8 cellular contexts compared by ENCODE assay signal in the genomic region with DNA sequence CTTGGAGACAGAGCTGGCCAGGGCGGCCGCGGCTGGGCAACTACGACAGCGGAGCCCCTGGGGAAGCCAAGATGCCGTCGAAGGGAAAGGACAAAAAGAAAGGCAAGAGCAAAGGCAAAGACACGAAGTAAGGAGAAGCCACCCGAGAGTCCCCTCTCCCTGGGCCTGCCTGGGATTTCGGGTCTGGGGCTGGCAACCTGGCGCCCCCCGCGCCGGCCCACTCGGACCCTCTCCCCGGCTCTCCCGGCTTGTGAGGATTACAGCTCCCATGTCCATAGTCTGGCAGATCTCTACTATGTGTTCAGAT. TPM values are rescaled to one million over a fixed set of nuclear protein-coding genes. Genes with fewer than 3 reads are reported as not detected.
DNase-seq lines count a peak whose midpoint lies in the region; ATAC-seq, FAIRE-seq and TF ChIP-seq lines count a peak whose summit lies in the region.

No MANE protein-coding gene starts in this region.

- no peak for TF ChIP-seq CTCF in AG10803 (conservative IDR thresholded peaks at IDR 0.05; ENCODE audit: low read length)
- TF ChIP-seq CTCF in bronchial epithelial cell (IDR thresholded peaks at IDR 0.05; ENCODE audit: insufficient read depth, low read length, severe bottlenecking), result no peak

- peak overlapping the region; percentile 91 for H3K4me3 ChIP-seq in AG10803 (ENCODE audit: low read length)
- peak overlapping the region; percentile 98 for H3K4me3 ChIP-seq in HUES48 (ENCODE audit: low read depth, low read length)
- H3K4me3 ChIP-seq in bronchial epithelial cell (ENCODE audit: low read depth, low read length), result peak overlapping the region; percentile 97
- peak overlapping the region; percentile 69 to 75 for H3K4me3 ChIP-seq in muscle layer of duodenum (ENCODE audit: low read depth in 1 of 2, low read length in 2 of 2)

- intact Hi-C loops in posterior vena cava (cut with DNase I), result loop anchor here in 1 of 2 donors (1.0 kb wide), 1 partner anchor 17 kb away; no protein-coding TSS in a partner anchor

- no peaks in the 10 kb centered on the region for H3K4me1 ChIP-seq in HUES48 (ENCODE audit: control insufficient read depth, insufficient read depth, low read length)
- peaks cover 0 to 11% of the 10 kb centered on the region in 2 donors for H3K4me1 ChIP-seq in muscle layer of duodenum (ENCODE audit: control insufficient read depth in 1 of 2, insufficient read depth in 2 of 2, low read length in 2 of 2)

- 0 out of 2 replicates have a peak overlapping the region, but pooled peaks have one; percentile 70 for H3K9ac ChIP-seq in HUES48 (ENCODE audit: low read depth, low read length)

- no peaks in the 10 kb centered on the region for H3K9me3 ChIP-seq in HUES48 (ENCODE audit: control insufficient read depth, insufficient read depth, low read length)
- H3K9me3 ChIP-seq in muscle layer of duodenum (ENCODE audit: control insufficient read depth in 1 of 2, low read length in 2 of 2), result no peaks in the 10 kb centered on the region

- FAIRE-seq in bronchial epithelial cell (lab: Jason Lieb, UNC), result no peak

- no peak for ATAC-seq in GM21360 (IDR thresholded peaks at IDR 0.05; ENCODE audit: unreplicated experiment)

- DNase-seq in AG10803 (ENCODE audit: low read depth), result no peak
- no peak for DNase-seq in bronchial epithelial cell (ENCODE audit: low read depth)
- DNase-seq in middle frontal gyrus (ENCODE audit: extremely low spot score, low spot score), result no peak
- DNase-seq in posterior vena cava (ENCODE audit: low spot score), result no peak
- no peak for DNase-seq in ureter (ENCODE audit: low spot score)

- H3K36me3 ChIP-seq in HUES48 (ENCODE audit: control insufficient read depth, insufficient read depth, low read length), result no peaks in the 10 kb centered on the region
- H3K36me3 ChIP-seq in bronchial epithelial cell (ENCODE audit: control insufficient read depth, insufficient read depth, low read length), result no peaks in the 10 kb centered on the region
- peaks cover 0 to 6% of the 10 kb centered on the region in 2 donors for H3K36me3 ChIP-seq in muscle layer of duodenum (ENCODE audit: control insufficient read depth in 1 of 2, insufficient read depth in 2 of 2, low read length in 2 of 2)

- H3K27me3 ChIP-seq in HUES48 (ENCODE audit: control insufficient read depth, insufficient read depth, low read length) (no peaks in the 10 kb centered on the region), bronchial epithelial cell (ENCODE audit: control insufficient read depth, insufficient read depth, low read length) (no peaks in the 10 kb centered on the region), muscle layer of duodenum (ENCODE audit: low read depth, low read length) (no peaks in the 10 kb centered on the region)

- H3K27ac ChIP-seq in HUES48 (ENCODE audit: low read depth, low read length) (no peak overlapping the region), muscle layer of duodenum (ENCODE audit: low read length) (peak overlapping the region; percentile 85)

RNA-seq across cellular contexts. Expression of a gene that starts 0.2 kb away (rescaled TPM):
- total RNA-seq in bronchial epithelial cell, result 1.3 and 1.9 TPM in 2 replicates
- 1 to 10 TPM; 6.8 to 7.2 TPM for total RNA-seq in posterior vena cava
- 7.5 TPM for total RNA-seq in ureter

RNA-seq across cellular contexts. Expression of a gene that starts 0.3 kb away (rescaled TPM):
- total RNA-seq in bronchial epithelial cell, result 13.7 TPM in 2 replicates
- total RNA-seq in posterior vena cava, result 10 to 100 TPM; 10.6 to 12.2 TPM
- 55.4 TPM for total RNA-seq in ureter
